ENCODE assay signal across 17 cellular contexts in the genomic region with DNA sequence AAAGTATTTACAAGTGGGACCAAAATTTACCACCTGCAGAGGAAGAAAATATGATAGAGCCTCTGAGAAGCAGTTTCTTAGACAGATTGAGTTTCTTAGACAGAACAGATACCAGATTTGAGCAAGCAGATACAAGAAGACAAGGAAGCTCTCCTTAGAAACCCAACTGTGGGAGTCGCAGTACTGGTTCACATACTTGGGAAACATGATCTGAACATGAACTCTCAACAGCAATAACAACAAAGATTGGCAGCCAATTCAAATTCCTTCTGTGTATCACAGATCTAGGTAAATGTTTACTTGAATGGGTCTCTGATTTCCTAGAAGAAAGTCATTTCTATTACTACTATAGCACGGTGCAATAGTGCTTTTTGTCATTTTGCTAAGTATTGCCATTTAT.
"Had no signal": no experiment of that assay in that cellular context is flagged by ENCODE, and none has a peak within 500 bp of the region (broad histone marks: within the 10 kb centered on the region; RNA-seq: fewer than 3 reads in every experiment).

No MANE protein-coding gene starts in this region.

- ATAC-seq: activated CD4-positive, alpha-beta T cell treated with anti-CD3 and anti-CD28 coated beads for 36 hours; left lobe of liver; sciatic nerve; WTC11 had no signal

- DNase-seq: activated CD4-positive, alpha-beta memory T cell treated with anti-CD3 and anti-CD28 coated beads for 36 hours; activated CD4-positive, alpha-beta T cell treated with anti-CD3 and anti-CD28 coated beads for 36 hours; activated naive CD8-positive, alpha-beta T cell treated with anti-CD3 and anti-CD28 coated beads for 36 hours; amygdala; cortex of kidney; effector CD4-positive, alpha-beta T cell; esophagus squamous epithelium; foreskin fibroblast; spleen; stimulated activated naive CD4-positive, alpha-beta T cell treated with Interleukin-2 at 50 U/mL for 16 hours; substantia nigra; SW 1271; T-helper 2 cell; tibial artery had no signal
